In genomic region chr21:43029785-43030184, GRCh38 we compare ENCODE assay signal across 7 cellular contexts. TPM values are rescaled to one million over a fixed set of nuclear protein-coding genes. Genes with fewer than 3 reads are reported as not detected.
"Had no signal": no experiment of that assay in that cellular context is flagged by ENCODE, and none has a peak within 500 bp of the region (broad histone marks: within the 10 kb centered on the region; RNA-seq: fewer than 3 reads in every experiment).

No MANE protein-coding gene starts in this region.

- H2AFZ ChIP-seq: GM23248 had no signal

- H3K27ac ChIP-seq: GM23248 had no signal

- H3K4me3 ChIP-seq: GM23248, K562 had no signal

- H3K9ac ChIP-seq: GM23248 had no signal

- DNase-seq: GM23248, GOT3, H9, HCEC 1CT, IMR-90 had no signal

RNA-seq across cellular contexts. Expression of gene CBS, which starts 45.9 kb away (rescaled TPM):
- total RNA-seq: HT-29 had no signal
